Comparison of ENCODE assay signal across 8 cellular contexts in genomic region chr18:9475643-9476580, GRCh38. TPM values are rescaled to one million over a fixed set of nuclear protein-coding genes. Genes with fewer than 3 reads are reported as not detected.
A peak's percentile ranks its signal among the peaks of the same experiment; 100 is the strongest.
DNase-seq lines count a peak whose midpoint lies in the region; ATAC-seq and TF ChIP-seq lines count a peak whose summit lies in the region.

No MANE protein-coding gene starts in this region.

- H3K4me3 Mint-ChIP-seq in immature natural killer cell: peak overlapping the region; percentile 96 to 98 (median 98)

- TF ChIP-seq POLR2A in heart left ventricle (IDR thresholded peaks at IDR 0.05): no peak

- H3K36me3 ChIP-seq in heart left ventricle (peaks cover 0 to 20% (median 10%) of the 10 kb centered on the region in 9 donors), RWPE2 (ENCODE audit: low read depth) (0 out of 2 replicates have a peak, but pooled peaks cover 3% of the 10 kb centered on the region), adipocyte (ENCODE audit: control insufficient read depth, insufficient read depth, low read length, severe bottlenecking) (no peaks in the 10 kb centered on the region)

- H3K4me1 ChIP-seq in heart left ventricle (peaks cover 0 to 30% (median 16%) of the 10 kb centered on the region in 12 donors), RWPE2 (ENCODE audit: insufficient read depth, poor library complexity, severe bottlenecking) (peaks cover 5% of the 10 kb centered on the region), adipocyte (ENCODE audit: control insufficient read depth, insufficient read depth, low read length) (peaks cover 13% of the 10 kb centered on the region)

- no peaks in the 10 kb centered on the region for H3K9me3 Mint-ChIP-seq in immature natural killer cell

- peaks cover 31 to 38% of the 10 kb centered on the region in 2 donors for H3K4me1 Mint-ChIP-seq in immature natural killer cell

- H3K27me3 Mint-ChIP-seq in immature natural killer cell (ENCODE audit: low read depth in 3 of 3): peaks cover 8 to 14% (median 10%) of the 10 kb centered on the region in 3 donors

- H3K4me3 ChIP-seq in heart left ventricle: peak overlapping the region; percentile 81 to 99 (median 92)
- peak overlapping the region; percentile 64 for H3K4me3 ChIP-seq in RWPE2 (ENCODE audit: severe bottlenecking)
- H3K4me3 ChIP-seq in adipocyte (ENCODE audit: low read length): peak overlapping the region; percentile 88

- 0 to 1% (median 1%) methylated on average over 29 to 59 of the region's 59 CpGs for WGBS in heart left ventricle, 4 donors

- peak overlapping the region; percentile 91 for H3K9ac ChIP-seq in adipocyte (ENCODE audit: low read length)

- DNase-seq in heart left ventricle: no peak
- no peak for DNase-seq in Right ventricle myocardium inferior (ENCODE audit: missing footprints)
- peak; percentile 65 for DNase-seq in RWPE2 (ENCODE audit: low spot score)
- peak; percentile 54 for DNase-seq in adipocyte (ENCODE audit: low read depth)
- peak; percentile 19 to 70 (median 63) for DNase-seq in immature natural killer cell
- peak; percentile 56 for DNase-seq in stimulated activated CD4-positive, alpha-beta T cell treated with anti-CD3 and anti-CD28 coated beads, Interleukin-4, amount 100 ng/mL, for 1 hour

- peaks cover 4 to 7% (median 6%) of the 10 kb centered on the region in 3 donors for H3K36me3 Mint-ChIP-seq in immature natural killer cell

- H3K9me3 ChIP-seq in heart left ventricle: no peaks in the 10 kb centered on the region
- H3K9me3 ChIP-seq in RWPE2 (ENCODE audit: severe bottlenecking): no peaks in the 10 kb centered on the region
- no peaks in the 10 kb centered on the region for H3K9me3 ChIP-seq in adipocyte (ENCODE audit: control insufficient read depth, low read length)

- peak overlapping the region; percentile 82 to 98 (median 92) for H3K27ac ChIP-seq in heart left ventricle
- H3K27ac ChIP-seq in RWPE2 (ENCODE audit: poor library complexity, severe bottlenecking): peak overlapping the region; percentile 68

- no peak for ATAC-seq in heart left ventricle
- ATAC-seq in Right ventricle myocardium inferior: no peak
- peak; percentile 31 for ATAC-seq in HG03066 (IDR thresholded peaks at IDR 0.05; ENCODE audit: low read depth, unreplicated experiment)
- ATAC-seq in RWPE2 (ENCODE audit: low read depth): no peak
- no peak for ATAC-seq in HG02763 (IDR thresholded peaks at IDR 0.05; ENCODE audit: unreplicated experiment)

- no peaks in the 10 kb centered on the region for H3K27me3 ChIP-seq in heart left ventricle
- H3K27me3 ChIP-seq in RWPE2 (ENCODE audit: insufficient read depth, poor library complexity, severe bottlenecking): no peaks in the 10 kb centered on the region
- no peaks in the 10 kb centered on the region for H3K27me3 ChIP-seq in adipocyte (replicated peaks; ENCODE audit: control insufficient read depth, insufficient read depth, low read length)

- peak overlapping the region; percentile 82 to 97 (median 90) for H3K27ac Mint-ChIP-seq in immature natural killer cell

- TF ChIP-seq CTCF in heart left ventricle (IDR thresholded peaks at IDR 0.05) (peak in 1 of 12 donors; percentile 2), RWPE2 (IDR thresholded peaks at IDR 0.05; ENCODE audit: poor library complexity, severe bottlenecking) (no peak)

- intact Hi-C loops in heart left ventricle (cut with DNase I) (loop anchor here in 5 of 10 donors (1.0 to 10.0 kb wide), 4 partner anchors 141 to 144 kb away; partner anchors contain the start of gene TWSG1 (in 5 of the 5)), Right ventricle myocardium inferior (cut with DNase I) (loop anchor here (2.0 to 10.0 kb wide), 3 partner anchors 41 to 201 kb away; partner anchors contain the start of gene TWSG1)

RNA-seq across cellular contexts. Expression of gene RALBP1, which starts 0.6 kb away (rescaled TPM):
- total RNA-seq in heart left ventricle: 10 to 100 TPM; 36.9 to 91.1 (median 50.3) TPM
- 10 to 100 TPM; 20.9 to 46.9 TPM for polyA plus RNA-seq in heart left ventricle
- 48.7 TPM for total RNA-seq in Right ventricle myocardium inferior
- 10 to 100 TPM; 47.8 to 71.2 (median 50.1) TPM for polyA plus RNA-seq in immature natural killer cell

Comparison
In these comparisons a context has a peak if more than half of its experiments do, and no peak if none do; other contexts are left out.
1. DNase-seq: peak in RWPE2 (single experiment), adipocyte (single experiment), immature natural killer cell (3 of 3) and stimulated activated CD4-positive, alpha-beta T cell treated with anti-CD3 and anti-CD28 coated beads, Interleukin-4, amount 100 ng/mL, for 1 hour (single experiment); none in heart left ventricle (0 of 5) and Right ventricle myocardium inferior (single experiment).
2. Peak in every context shown above with its lines, with median percentiles within 50 percentile points of each other: H3K4me3 ChIP-seq.